In the genomic region with DNA sequence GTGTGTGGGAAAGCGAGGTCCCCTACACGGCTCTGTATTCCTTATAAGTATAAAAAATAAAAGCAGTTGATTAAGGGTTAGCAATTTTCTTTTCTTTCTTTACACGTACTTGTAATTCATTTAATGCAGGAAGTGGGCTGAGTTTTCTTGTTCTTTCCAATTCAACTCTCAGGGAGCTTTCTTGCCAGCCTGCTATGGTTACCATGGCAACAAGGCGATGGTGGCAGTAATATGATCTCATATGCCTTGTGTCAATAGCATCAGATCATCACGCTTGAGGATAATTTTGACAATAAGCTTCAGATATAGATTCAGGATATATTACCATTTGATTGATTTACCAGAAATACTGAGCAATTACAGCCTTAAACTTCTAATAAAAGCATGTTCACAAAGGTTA, we compare ENCODE assay signal across 17 cellular contexts.
A peak's percentile ranks its signal among the peaks of the same experiment; 100 is the strongest.
DNase-seq lines count a peak whose midpoint lies in the region; ATAC-seq, FAIRE-seq and TF ChIP-seq lines count a peak whose summit lies in the region.
"Had no signal": no experiment of that assay in that cellular context is flagged by ENCODE, and none has a peak within 500 bp of the region (broad histone marks: within the 10 kb centered on the region; RNA-seq: fewer than 3 reads in every experiment).

No MANE protein-coding gene starts in this region.

- POLR2A ChIA-PET in HepG2 (lab: Yijun Ruan, JAX), result no interaction called here

- H4K20me1 ChIP-seq in HepG2 (ENCODE audit: insufficient read depth, low read length), result no peaks in the 10 kb centered on the region

- WGBS in HepG2 (ENCODE audit: low lambda C conversion rate), result 3% methylated on average over 5 of the region's 5 CpGs
- WGBS in right lobe of liver (ENCODE audit: insufficient coverage, low coverage, low lambda C conversion rate, missing lambda C conversion rate), result 43% methylated on average over 5 of the region's 5 CpGs

- intact Hi-C loops in HepG2 (cut with micrococcal nuclease; ENCODE audit: unreplicated experiment) (no loop called here), right lobe of liver (cut with DNase I) (no loop called here)

- no peaks in the 10 kb centered on the region for H3K79me2 ChIP-seq in HepG2 (ENCODE audit: insufficient read depth, low read length)

- TF ChIP-seq RAD21 in HepG2 (CRISPR knock-in tag; IDR thresholded peaks at IDR 0.05), result no peak

- no peak for FAIRE-seq in HepG2 (lab: Jason Lieb, UNC)
- FAIRE-seq: bronchial epithelial cell, GM12892 had no signal

- DNase-seq in HepG2 (ENCODE audit: low spot score) (no peak), right lobe of liver (no peak), NCI-H2227 treated with DMSO at 0.1 percent for 48 hours (lab: John Stamatoyannopoulos, UW) (peak; percentile 82), astrocyte of the hippocampus (ENCODE audit: low read depth, low spot score) (peak; percentile 51), NOMO-1 treated with DMSO at 0.1 percent for 48 hours (lab: John Stamatoyannopoulos, UW; ENCODE audit: unreplicated experiment) (no peak), HCEC 1CT (no peak)
- no peak for DNase-seq in stimulated activated CD4-positive, alpha-beta T cell treated with anti-CD3 and anti-CD28 coated beads, Interleukin-2, amount 100 ng/mL, for 48 hours
- DNase-seq: DND-41; kidney glomerular epithelial cell; SIG-M5; stimulated activated CD4-positive, alpha-beta T cell treated with anti-CD3 and anti-CD28 coated beads, Interleukin-4, amount 100 ng/mL, for 24 hours; uterus had no signal

- no peak overlapping the region for H2AFZ ChIP-seq in HepG2 (ENCODE audit: low read length)

- ATAC-seq in HepG2, result no peak
- ATAC-seq in right lobe of liver, result no peak
- ATAC-seq: gastroesophageal sphincter; stimulated activated memory B cell treated with anti-CD40 and anti-IgM and Interleukin-4, amounts not matched to agents 10 μg/mL and 1 μg/mL and 100 μg/mL, for 72 hours had no signal

- H3K4me2 ChIP-seq in HepG2 (ENCODE audit: low read depth, low read length), result no peak overlapping the region

- no TSS peak for BruUV-seq in HepG2 (replicated peaks; lab: Mats Ljungman, UMichigan)

- H3K27ac ChIP-seq in HepG2 (ENCODE audit: extremely low read length, insufficient read depth, low read length) (no peak overlapping the region), right lobe of liver (no peak overlapping the region), temporal lobe (ENCODE audit: low read depth, low read length) (peak overlapping the region; percentile 50)
- H3K27ac ChIP-seq: gastroesophageal sphincter, uterus had no signal

- H3K4me1 ChIP-seq in HepG2 (ENCODE audit: insufficient read depth, low read length) (no peaks in the 10 kb centered on the region), right lobe of liver (no peaks in the 10 kb centered on the region)
- H3K4me1 ChIP-seq: gastroesophageal sphincter, uterus had no signal

- no peak for TF ChIP-seq CTCF in HepG2 (CRISPR knock-in tag; IDR thresholded peaks at IDR 0.05)
- no peak for TF ChIP-seq CTCF in right lobe of liver (IDR thresholded peaks at IDR 0.05)

- in situ Hi-C loops in HepG2 (cut with HindIII; ENCODE audit: extremely low pct_ligation_motif_present, low pct_unique_long_range_greater_than_20kb), result no loop called here

- no peak overlapping the region for H3K9ac ChIP-seq in HepG2 (ENCODE audit: insufficient read depth, low read depth, low read length)

- H3K9me3 ChIP-seq in HepG2 (ENCODE audit: low read length), result no peaks in the 10 kb centered on the region
- H3K9me3 ChIP-seq in right lobe of liver, result no peaks in the 10 kb centered on the region
- H3K9me3 ChIP-seq: gastroesophageal sphincter, uterus had no signal

- no peaks in the 10 kb centered on the region for H3K27me3 ChIP-seq in HepG2 (ENCODE audit: control insufficient read depth in 1 of 2, insufficient read depth in 2 of 2, low read length in 2 of 2)
- no peaks in the 10 kb centered on the region for H3K27me3 ChIP-seq in right lobe of liver
- H3K27me3 ChIP-seq: gastroesophageal sphincter, uterus had no signal

- H3K36me3 ChIP-seq in HepG2 (replicated peaks in 1 of 2; ENCODE audit: control insufficient read depth in 1 of 2, insufficient read depth in 2 of 2, low read length in 2 of 2) (no peaks in the 10 kb centered on the region), right lobe of liver (no peaks in the 10 kb centered on the region)
- H3K36me3 ChIP-seq: gastroesophageal sphincter, uterus had no signal

- CTCF ChIA-PET in HepG2 (lab: Yijun Ruan, JAX; ENCODE audit: low intra/inter-chr PET ratio, low total read pairs), result no interaction called here

- TF ChIP-seq EP300 in HepG2 (IDR thresholded peaks at IDR 0.05; ENCODE audit: low read depth in 2 of 2, low read length in 2 of 2), result no peak
- no peak for TF ChIP-seq EP300 in HepG2 (CRISPR knock-in tag; IDR thresholded peaks at IDR 0.05; ENCODE audit: borderline replicate concordance)

- no peak overlapping the region for H3K4me3 ChIP-seq in HepG2 (replicated peaks in 1 of 3; ENCODE audit: insufficient read depth in 1 of 3, low read depth in 2 of 3, low read length in 3 of 3)
- no peak overlapping the region for H3K4me3 ChIP-seq in right lobe of liver
- H3K4me3 ChIP-seq: gastroesophageal sphincter, uterus had no signal

- no peak for TF ChIP-seq POLR2A in HepG2 (IDR thresholded peaks at IDR 0.05; ENCODE audit: insufficient read depth in 1 of 2, low read depth in 2 of 2, low read length in 2 of 2)
- TF ChIP-seq POLR2A in right lobe of liver (IDR thresholded peaks at IDR 0.05), result no peak

TF ChIP-seq in HepG2, 621 proteins besides CTCF, POLR2A, EP300 and RAD21:
- no peak for TF ChIP-seq ZNF350 (CRISPR knock-in tag; IDR thresholded peaks at IDR 0.05; ENCODE audit: borderline replicate concordance, low read depth)
- TF ChIP-seq RXRA (CRISPR knock-in tag; IDR thresholded peaks at IDR 0.05), result no peak
- TF ChIP-seq RFX1 (IDR thresholded peaks at IDR 0.05), result peak; percentile 40; the same call in 1 of the 2 replicates

Comparison
In these comparisons a context has a peak if more than half of its experiments do, and no peak if none do; other contexts are left out.
1. DNase-seq: peak in NCI-H2227 treated with DMSO at 0.1 percent for 48 hours (single experiment) and astrocyte of the hippocampus (single experiment); none in HepG2 (single experiment), right lobe of liver (0 of 3), stimulated activated CD4-positive, alpha-beta T cell treated with anti-CD3 and anti-CD28 coated beads, Interleukin-2, amount 100 ng/mL, for 48 hours (0 of 2), NOMO-1 treated with DMSO at 0.1 percent for 48 hours (single experiment) and HCEC 1CT (single experiment).